In the genomic region with DNA sequence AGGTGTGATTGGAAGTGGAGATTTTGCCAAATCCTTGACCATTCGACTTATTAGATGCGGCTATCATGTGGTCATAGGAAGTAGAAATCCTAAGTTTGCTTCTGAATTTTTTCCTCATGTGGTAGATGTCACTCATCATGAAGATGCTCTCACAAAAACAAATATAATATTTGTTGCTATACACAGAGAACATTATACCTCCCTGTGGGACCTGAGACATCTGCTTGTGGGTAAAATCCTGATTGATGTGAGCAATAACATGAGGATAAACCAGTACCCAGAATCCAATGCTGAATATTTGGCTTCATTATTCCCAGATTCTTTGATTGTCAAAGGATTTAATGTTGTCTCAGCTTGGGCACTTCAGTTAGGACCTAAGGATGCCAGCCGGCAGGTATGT, we compare ENCODE assay signal across 20 cellular contexts. TPM values are rescaled to one million over a fixed set of nuclear protein-coding genes. Genes with fewer than 3 reads are reported as not detected.
DNase-seq lines count a peak whose midpoint lies in the region; ATAC-seq and TF ChIP-seq lines count a peak whose summit lies in the region.
"Had no signal": no experiment of that assay in that cellular context is flagged by ENCODE, and none has a peak within 500 bp of the region (broad histone marks: within the 10 kb centered on the region; RNA-seq: fewer than 3 reads in every experiment).

No MANE protein-coding gene starts in this region.

- no peak for TF ChIP-seq CTCF in 22Rv1 (IDR thresholded peaks at IDR 0.05)

- H3K4me3 ChIP-seq in HUES48 (ENCODE audit: low read depth, low read length) (no peak overlapping the region), iPS-18a (ENCODE audit: low read length) (no peak overlapping the region)
- H3K4me3 ChIP-seq: BLaER1, MG63, SJCRH30 had no signal

- no peak overlapping the region for H3K9ac ChIP-seq in HUES48 (ENCODE audit: low read depth, low read length)
- H3K9ac ChIP-seq in iPS-18a (ENCODE audit: low read length): peak overlapping the region; percentile 39
- H3K9ac ChIP-seq: BLaER1 had no signal

- ATAC-seq in HG03457 (IDR thresholded peaks at IDR 0.05; ENCODE audit: unreplicated experiment): no peak
- ATAC-seq: HCT116, PC-3, SK-N-SH treated with all-trans-retinoic acid at 6 μM for 48 hours had no signal

- H3K27ac ChIP-seq in 22Rv1: peak overlapping the region; percentile 89
- peak overlapping the region; percentile 85 for H3K27ac ChIP-seq in HUES48 (ENCODE audit: low read depth, low read length)
- H3K27ac ChIP-seq in iPS-18a (ENCODE audit: low read length): peak overlapping the region; percentile 6
- H3K27ac ChIP-seq: BLaER1, SJCRH30 had no signal

- H3K4me1 ChIP-seq in HUES48 (ENCODE audit: control insufficient read depth, insufficient read depth, low read length): peaks cover 42% of the 10 kb centered on the region
- peaks cover 27% of the 10 kb centered on the region for H3K4me1 ChIP-seq in iPS-18a (ENCODE audit: control insufficient read depth, low read depth, low read length)
- H3K4me1 ChIP-seq: BLaER1, SJCRH30 had no signal

- H3K36me3 ChIP-seq in HUES48 (ENCODE audit: control insufficient read depth, insufficient read depth, low read length): peaks cover 3% of the 10 kb centered on the region
- peaks cover 3% of the 10 kb centered on the region for H3K36me3 ChIP-seq in iPS-18a (ENCODE audit: control insufficient read depth, low read depth, low read length)
- H3K36me3 ChIP-seq: BLaER1, MG63, SJCRH30 had no signal

- no peaks in the 10 kb centered on the region for H3K9me3 ChIP-seq in HUES48 (ENCODE audit: control insufficient read depth, insufficient read depth, low read length)
- no peaks in the 10 kb centered on the region for H3K9me3 ChIP-seq in iPS-18a (ENCODE audit: control insufficient read depth, low read depth, low read length)
- H3K9me3 ChIP-seq: BLaER1, MG63, SJCRH30 had no signal

- no peaks in the 10 kb centered on the region for H3K27me3 ChIP-seq in HUES48 (ENCODE audit: control insufficient read depth, insufficient read depth, low read length)
- H3K27me3 ChIP-seq in iPS-18a (ENCODE audit: control insufficient read depth, insufficient read depth, low read length): no peaks in the 10 kb centered on the region
- H3K27me3 ChIP-seq: BLaER1, MG63, SJCRH30 had no signal

- DNase-seq in NCI-H82 (lab: John Stamatoyannopoulos, UW) (peak; percentile 76), mucosa of gallbladder (ENCODE audit: low spot score) (no peak), SHP77 treated with DMSO at 0.1 percent for 48 hours (lab: John Stamatoyannopoulos, UW) (no peak)
- DNase-seq: CD4-positive, CD25-positive, alpha-beta regulatory T cell; GOT3; KBM-7; MG63; NCI-H2029; NCI-H345; NCI-H748 treated with DMSO at 0.1 percent for 48 hours; NK-92 treated with Interleukin-12 subunit alpha and Interleukin-12 subunit beta, amount 100 ng/mL, for 24 hours; PC-3; SJCRH30 had no signal

RNA-seq across cellular contexts. Expression of a gene that starts 13.6 kb away (rescaled TPM):
- total RNA-seq in mucosa of gallbladder: 29.9 TPM
- total RNA-seq: CD4-positive, CD25-positive, alpha-beta regulatory T cell had no signal

RNA-seq across cellular contexts. Expression of a gene that starts 19.8 kb away (rescaled TPM):
- total RNA-seq in mucosa of gallbladder: 11.6 TPM
- total RNA-seq: CD4-positive, CD25-positive, alpha-beta regulatory T cell had no signal

Comparison
In these comparisons a context has a peak if more than half of its experiments do, and no peak if none do; other contexts are left out.
1. H3K27ac ChIP-seq: peak in every context shown above with its lines; median percentile 89 in 22Rv1; 85 in HUES48; 6 in iPS-18a.